In the genomic region with DNA sequence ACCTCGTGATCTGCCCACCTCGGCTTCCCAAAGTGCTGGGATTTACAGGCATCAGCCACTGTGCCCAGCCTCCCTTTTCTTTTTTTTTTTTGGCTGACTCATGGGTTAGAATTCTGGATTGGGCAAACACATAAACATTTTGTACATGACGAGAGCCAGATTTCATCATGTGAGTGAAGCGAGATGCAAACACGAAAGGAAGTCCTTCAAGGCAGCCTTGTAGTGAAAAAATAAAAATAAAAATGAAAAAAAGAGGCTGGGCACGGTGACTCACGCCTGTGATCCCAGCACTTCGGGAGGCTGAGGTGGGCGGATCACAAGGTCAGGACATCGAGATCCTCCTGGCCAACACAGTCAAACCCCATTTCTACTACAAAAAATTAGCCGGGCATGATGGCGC, we compare ENCODE assay signal across 2 cellular contexts.
TF ChIP-seq lines count a peak whose summit lies in the region.

No MANE protein-coding gene starts in this region.

TF ChIP-seq in IMR-90, 13 proteins besides CTCF, POLR2A, EP300 and RAD21:
- TF ChIP-seq NFE2L2 (IDR thresholded peaks at IDR 0.05; ENCODE audit: low read depth, low read length) (peak; percentile 20; the same call in 1 of the 2 replicates), FOS (IDR thresholded peaks at IDR 0.05; ENCODE audit: low read depth, low read length) (peak; percentile 61; the same call in 1 of the 2 replicates), CEBPB (IDR thresholded peaks at IDR 0.05; ENCODE audit: low read depth, low read length) (peak; percentile 92)

TF ChIP-seq in K562, 482 proteins besides CTCF, POLR2A, EP300 and RAD21:
- TF ChIP-seq EGR1 (conservative IDR thresholded peaks at IDR 0.05): 0 out of 2 replicates have a peak, but pooled peaks have one; percentile 10
TF ChIP-seq in K562: peak in this region for 1; not testable (repeated sequence) for 481.
